2 cellular contexts compared by ENCODE assay signal in the genomic region with DNA sequence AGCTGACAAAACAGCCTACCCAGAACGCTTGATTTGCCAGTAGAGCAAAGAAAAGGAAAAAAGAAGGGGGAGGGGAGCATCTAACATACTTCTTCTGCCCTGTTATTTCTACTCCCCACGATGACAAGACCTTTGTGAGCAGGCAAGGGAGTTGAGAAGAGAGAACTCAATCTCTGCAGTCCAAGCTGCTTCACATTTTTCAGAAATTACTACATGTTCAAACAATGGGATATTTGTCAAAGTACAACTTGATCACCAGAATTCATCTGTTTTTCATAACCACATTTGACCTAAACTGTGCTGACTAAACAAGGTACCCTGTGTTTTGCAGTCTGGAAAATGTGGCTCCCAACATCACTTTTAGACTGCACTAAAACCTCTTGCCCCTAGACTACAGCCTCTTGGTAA.
TF ChIP-seq lines count a peak whose summit lies in the region.

No MANE protein-coding gene starts in this region.

TF ChIP-seq in HCT116, 20 proteins besides CTCF, POLR2A, EP300 and RAD21:
- TF ChIP-seq EGR1 (IDR thresholded peaks at IDR 0.05; ENCODE audit: low read depth) (no peak), FOSL1 (IDR thresholded peaks at IDR 0.05; ENCODE audit: low read depth) (no peak)
- TF ChIP-seq, protein P1, sequence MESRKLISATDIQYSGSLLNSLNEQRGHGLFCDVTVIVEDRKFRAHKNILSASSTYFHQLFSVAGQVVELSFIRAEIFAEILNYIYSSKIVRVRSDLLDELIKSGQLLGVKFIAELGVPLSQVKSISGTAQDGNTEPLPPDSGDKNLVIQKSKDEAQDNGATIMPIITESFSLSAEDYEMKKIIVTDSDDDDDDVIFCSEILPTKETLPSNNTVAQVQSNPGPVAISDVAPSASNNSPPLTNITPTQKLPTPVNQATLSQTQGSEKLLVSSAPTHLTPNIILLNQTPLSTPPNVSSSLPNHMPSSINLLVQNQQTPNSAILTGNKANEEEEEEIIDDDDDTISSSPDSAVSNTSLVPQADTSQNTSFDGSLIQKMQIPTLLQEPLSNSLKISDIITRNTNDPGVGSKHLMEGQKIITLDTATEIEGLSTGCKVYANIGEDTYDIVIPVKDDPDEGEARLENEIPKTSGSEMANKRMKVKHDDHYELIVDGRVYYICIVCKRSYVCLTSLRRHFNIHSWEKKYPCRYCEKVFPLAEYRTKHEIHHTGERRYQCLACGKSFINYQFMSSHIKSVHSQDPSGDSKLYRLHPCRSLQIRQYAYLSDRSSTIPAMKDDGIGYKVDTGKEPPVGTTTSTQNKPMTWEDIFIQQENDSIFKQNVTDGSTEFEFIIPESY (IDR thresholded peaks at IDR 0.05; ENCODE audit: extremely low read depth, insufficient replicate concordance, low read length): no peak

TF ChIP-seq in K562, 482 proteins besides CTCF, POLR2A, EP300 and RAD21:
- no peak for TF ChIP-seq RUNX1 (IDR thresholded peaks at IDR 0.05; ENCODE audit: low read depth)
- TF ChIP-seq ZNF444 (CRISPR knock-in tag; IDR thresholded peaks at IDR 0.05): no peak
- TF ChIP-seq CBX8 (IDR thresholded peaks at IDR 0.05; ENCODE audit: borderline replicate concordance, extremely low read depth, low read depth, low read length, poor library complexity, severe bottlenecking): no peak
- TF ChIP-seq SMAD1 (IDR thresholded peaks at IDR 0.05; ENCODE audit: low read depth, low read length, partially characterized antibody): no peak
- TF ChIP-seq, protein P2, sequence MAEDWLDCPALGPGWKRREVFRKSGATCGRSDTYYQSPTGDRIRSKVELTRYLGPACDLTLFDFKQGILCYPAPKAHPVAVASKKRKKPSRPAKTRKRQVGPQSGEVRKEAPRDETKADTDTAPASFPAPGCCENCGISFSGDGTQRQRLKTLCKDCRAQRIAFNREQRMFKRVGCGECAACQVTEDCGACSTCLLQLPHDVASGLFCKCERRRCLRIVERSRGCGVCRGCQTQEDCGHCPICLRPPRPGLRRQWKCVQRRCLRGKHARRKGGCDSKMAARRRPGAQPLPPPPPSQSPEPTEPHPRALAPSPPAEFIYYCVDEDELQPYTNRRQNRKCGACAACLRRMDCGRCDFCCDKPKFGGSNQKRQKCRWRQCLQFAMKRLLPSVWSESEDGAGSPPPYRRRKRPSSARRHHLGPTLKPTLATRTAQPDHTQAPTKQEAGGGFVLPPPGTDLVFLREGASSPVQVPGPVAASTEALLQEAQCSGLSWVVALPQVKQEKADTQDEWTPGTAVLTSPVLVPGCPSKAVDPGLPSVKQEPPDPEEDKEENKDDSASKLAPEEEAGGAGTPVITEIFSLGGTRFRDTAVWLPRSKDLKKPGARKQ (CRISPR knock-in tag; IDR thresholded peaks at IDR 0.05): no peak
- no peak for TF ChIP-seq NBN (IDR thresholded peaks at IDR 0.05; ENCODE audit: low read depth)
- no peak for TF ChIP-seq RFX7 (CRISPR knock-in tag; IDR thresholded peaks at IDR 0.05)
- no peak for TF ChIP-seq ETV6 (IDR thresholded peaks at IDR 0.05; ENCODE audit: borderline replicate concordance in 1 of 2, low read depth in 2 of 2, low read length in 1 of 2)
- TF ChIP-seq ETV6 (CRISPR knock-in tag; IDR thresholded peaks at IDR 0.05; ENCODE audit: borderline replicate concordance): no peak
- TF ChIP-seq EWSR1 (IDR thresholded peaks at IDR 0.05; ENCODE audit: borderline replicate concordance, low read depth, partially characterized antibody): no peak
- no peak for TF ChIP-seq PTBP1 (IDR thresholded peaks at IDR 0.05; ENCODE audit: low read depth, low read length)
- TF ChIP-seq, protein P3, sequence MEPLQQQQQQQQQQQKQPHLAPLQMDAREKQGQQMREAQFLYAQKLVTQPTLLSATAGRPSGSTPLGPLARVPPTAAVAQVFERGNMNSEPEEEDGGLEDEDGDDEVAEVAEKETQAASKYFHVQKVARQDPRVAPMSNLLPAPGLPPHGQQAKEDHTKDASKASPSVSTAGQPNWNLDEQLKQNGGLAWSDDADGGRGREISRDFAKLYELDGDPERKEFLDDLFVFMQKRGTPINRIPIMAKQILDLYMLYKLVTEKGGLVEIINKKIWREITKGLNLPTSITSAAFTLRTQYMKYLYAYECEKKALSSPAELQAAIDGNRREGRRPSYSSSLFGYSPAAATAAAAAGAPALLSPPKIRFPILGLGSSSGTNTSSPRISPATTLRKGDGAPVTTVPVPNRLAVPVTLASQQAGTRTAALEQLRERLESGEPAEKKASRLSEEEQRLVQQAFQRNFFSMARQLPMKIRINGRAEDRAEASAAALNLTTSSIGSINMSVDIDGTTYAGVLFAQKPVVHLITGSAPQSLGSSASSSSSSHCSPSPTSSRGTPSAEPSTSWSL (CRISPR knock-in tag; IDR thresholded peaks at IDR 0.05; ENCODE audit: borderline replicate concordance): no peak
- TF ChIP-seq ZNF224 (CRISPR knock-in tag; IDR thresholded peaks at IDR 0.05): no peak
- no peak for TF ChIP-seq ZNF436 (CRISPR knock-in tag; IDR thresholded peaks at IDR 0.05)
- TF ChIP-seq, protein P4, sequence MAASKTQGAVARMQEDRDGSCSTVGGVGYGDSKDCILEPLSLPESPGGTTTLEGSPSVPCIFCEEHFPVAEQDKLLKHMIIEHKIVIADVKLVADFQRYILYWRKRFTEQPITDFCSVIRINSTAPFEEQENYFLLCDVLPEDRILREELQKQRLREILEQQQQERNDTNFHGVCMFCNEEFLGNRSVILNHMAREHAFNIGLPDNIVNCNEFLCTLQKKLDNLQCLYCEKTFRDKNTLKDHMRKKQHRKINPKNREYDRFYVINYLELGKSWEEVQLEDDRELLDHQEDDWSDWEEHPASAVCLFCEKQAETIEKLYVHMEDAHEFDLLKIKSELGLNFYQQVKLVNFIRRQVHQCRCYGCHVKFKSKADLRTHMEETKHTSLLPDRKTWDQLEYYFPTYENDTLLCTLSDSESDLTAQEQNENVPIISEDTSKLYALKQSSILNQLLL (CRISPR knock-in tag; IDR thresholded peaks at IDR 0.05; ENCODE audit: borderline replicate concordance): no peak
- TF ChIP-seq ZNF121 (CRISPR knock-in tag; conservative IDR thresholded peaks at IDR 0.05): no peak
- no peak for TF ChIP-seq ZNF140 (CRISPR knock-in tag; IDR thresholded peaks at IDR 0.05)
- no peak for TF ChIP-seq SNRNP70 (optimal IDR thresholded peaks at IDR 0.05; ENCODE audit: low read depth, low read length)
- no peak for TF ChIP-seq POLR2AphosphoS2 (IDR thresholded peaks at IDR 0.05; ENCODE audit: low read length)
- TF ChIP-seq ZZZ3 (IDR thresholded peaks at IDR 0.05): no peak
